In the genomic region with DNA sequence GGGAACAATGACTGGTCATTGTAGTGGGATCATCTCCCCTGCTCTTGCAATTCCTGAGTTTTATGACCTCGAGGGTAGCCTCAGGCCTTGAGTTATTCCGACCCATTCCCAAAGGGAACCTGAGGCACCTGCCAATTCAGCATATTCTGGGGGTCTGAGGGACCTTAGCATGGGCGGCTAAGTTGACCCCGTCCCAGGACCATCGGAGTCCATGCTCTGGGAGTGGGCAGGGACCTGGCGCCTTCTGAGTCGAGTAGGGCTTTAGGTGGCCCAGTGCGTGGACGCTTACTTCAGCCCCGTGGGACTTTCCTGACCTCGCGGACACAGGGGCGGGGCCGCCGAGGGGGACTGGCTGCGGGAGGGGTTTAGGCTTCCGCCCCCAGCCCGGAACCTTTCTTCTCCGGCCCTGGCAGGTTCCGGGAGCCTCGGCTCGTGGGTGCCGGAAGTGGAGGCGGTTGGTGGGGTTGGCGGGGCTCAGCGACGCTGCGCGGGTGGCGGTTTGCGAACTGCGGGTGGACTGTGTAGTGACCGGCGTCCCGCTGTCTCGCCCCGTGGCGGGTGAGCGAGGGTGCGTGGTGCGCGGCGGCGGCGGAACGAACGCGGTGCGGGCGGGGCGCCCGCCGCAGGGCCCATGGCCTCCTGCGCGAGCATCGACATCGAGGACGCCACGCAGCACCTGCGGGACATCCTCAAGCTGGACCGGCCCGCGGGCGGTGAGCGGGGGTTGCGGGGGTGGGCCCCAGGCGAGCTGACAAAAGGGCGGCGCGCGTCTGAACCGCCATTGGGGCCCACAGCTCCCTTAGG, we compare ENCODE assay signal across 1 cellular context.
TF ChIP-seq lines count a peak whose summit lies in the region.

A gene with protein sequence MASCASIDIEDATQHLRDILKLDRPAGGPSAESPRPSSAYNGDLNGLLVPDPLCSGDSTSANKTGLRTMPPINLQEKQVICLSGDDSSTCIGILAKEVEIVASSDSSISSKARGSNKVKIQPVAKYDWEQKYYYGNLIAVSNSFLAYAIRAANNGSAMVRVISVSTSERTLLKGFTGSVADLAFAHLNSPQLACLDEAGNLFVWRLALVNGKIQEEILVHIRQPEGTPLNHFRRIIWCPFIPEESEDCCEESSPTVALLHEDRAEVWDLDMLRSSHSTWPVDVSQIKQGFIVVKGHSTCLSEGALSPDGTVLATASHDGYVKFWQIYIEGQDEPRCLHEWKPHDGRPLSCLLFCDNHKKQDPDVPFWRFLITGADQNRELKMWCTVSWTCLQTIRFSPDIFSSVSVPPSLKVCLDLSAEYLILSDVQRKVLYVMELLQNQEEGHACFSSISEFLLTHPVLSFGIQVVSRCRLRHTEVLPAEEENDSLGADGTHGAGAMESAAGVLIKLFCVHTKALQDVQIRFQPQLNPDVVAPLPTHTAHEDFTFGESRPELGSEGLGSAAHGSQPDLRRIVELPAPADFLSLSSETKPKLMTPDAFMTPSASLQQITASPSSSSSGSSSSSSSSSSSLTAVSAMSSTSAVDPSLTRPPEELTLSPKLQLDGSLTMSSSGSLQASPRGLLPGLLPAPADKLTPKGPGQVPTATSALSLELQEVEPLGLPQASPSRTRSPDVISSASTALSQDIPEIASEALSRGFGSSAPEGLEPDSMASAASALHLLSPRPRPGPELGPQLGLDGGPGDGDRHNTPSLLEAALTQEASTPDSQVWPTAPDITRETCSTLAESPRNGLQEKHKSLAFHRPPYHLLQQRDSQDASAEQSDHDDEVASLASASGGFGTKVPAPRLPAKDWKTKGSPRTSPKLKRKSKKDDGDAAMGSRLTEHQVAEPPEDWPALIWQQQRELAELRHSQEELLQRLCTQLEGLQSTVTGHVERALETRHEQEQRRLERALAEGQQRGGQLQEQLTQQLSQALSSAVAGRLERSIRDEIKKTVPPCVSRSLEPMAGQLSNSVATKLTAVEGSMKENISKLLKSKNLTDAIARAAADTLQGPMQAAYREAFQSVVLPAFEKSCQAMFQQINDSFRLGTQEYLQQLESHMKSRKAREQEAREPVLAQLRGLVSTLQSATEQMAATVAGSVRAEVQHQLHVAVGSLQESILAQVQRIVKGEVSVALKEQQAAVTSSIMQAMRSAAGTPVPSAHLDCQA (N-terminal part only) (plus strand): TSS at position 422 of the 804 bp plus-strand sequence. CDS start 210 bp downstream, at position 632.

TF ChIP-seq in GM12878, 131 proteins besides CTCF, POLR2A, EP300 and RAD21 (continued from another document and continues in another):
- TF ChIP-seq ASH2L (IDR thresholded peaks at IDR 0.05; ENCODE audit: borderline replicate concordance, low read depth), result 0 out of 2 replicates have a peak, but pooled peaks have one; percentile 70
- TF ChIP-seq TCF3 (IDR thresholded peaks at IDR 0.05; ENCODE audit: borderline replicate concordance, insufficient read depth, low read depth, low read length), result 0 out of 2 replicates have a peak, but pooled peaks have one; percentile 39
- peak; percentile 86 for TF ChIP-seq TAF1 (IDR thresholded peaks at IDR 0.05; ENCODE audit: borderline replicate concordance, low read depth, low read length)
- TF ChIP-seq, protein P1, sequence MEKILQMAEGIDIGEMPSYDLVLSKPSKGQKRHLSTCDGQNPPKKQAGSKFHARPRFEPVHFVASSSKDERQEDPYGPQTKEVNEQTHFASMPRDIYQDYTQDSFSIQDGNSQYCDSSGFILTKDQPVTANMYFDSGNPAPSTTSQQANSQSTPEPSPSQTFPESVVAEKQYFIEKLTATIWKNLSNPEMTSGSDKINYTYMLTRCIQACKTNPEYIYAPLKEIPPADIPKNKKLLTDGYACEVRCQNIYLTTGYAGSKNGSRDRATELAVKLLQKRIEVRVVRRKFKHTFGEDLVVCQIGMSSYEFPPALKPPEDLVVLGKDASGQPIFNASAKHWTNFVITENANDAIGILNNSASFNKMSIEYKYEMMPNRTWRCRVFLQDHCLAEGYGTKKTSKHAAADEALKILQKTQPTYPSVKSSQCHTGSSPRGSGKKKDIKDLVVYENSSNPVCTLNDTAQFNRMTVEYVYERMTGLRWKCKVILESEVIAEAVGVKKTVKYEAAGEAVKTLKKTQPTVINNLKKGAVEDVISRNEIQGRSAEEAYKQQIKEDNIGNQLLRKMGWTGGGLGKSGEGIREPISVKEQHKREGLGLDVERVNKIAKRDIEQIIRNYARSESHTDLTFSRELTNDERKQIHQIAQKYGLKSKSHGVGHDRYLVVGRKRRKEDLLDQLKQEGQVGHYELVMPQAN (conservative IDR thresholded peaks at IDR 0.05), result peak; percentile 94
- peak; percentile 31 to 91; a peak in 3 of 4 replicates for TF ChIP-seq SRF (IDR thresholded peaks at IDR 0.05; ENCODE audit: low read depth in 2 of 2, low read length in 2 of 2)
- no peak for TF ChIP-seq ATF7 (IDR thresholded peaks at IDR 0.05; ENCODE audit: low read depth)
- TF ChIP-seq, protein P2, sequence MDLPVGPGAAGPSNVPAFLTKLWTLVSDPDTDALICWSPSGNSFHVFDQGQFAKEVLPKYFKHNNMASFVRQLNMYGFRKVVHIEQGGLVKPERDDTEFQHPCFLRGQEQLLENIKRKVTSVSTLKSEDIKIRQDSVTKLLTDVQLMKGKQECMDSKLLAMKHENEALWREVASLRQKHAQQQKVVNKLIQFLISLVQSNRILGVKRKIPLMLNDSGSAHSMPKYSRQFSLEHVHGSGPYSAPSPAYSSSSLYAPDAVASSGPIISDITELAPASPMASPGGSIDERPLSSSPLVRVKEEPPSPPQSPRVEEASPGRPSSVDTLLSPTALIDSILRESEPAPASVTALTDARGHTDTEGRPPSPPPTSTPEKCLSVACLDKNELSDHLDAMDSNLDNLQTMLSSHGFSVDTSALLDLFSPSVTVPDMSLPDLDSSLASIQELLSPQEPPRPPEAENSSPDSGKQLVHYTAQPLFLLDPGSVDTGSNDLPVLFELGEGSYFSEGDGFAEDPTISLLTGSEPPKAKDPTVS (IDR thresholded peaks at IDR 0.05; ENCODE audit: low read depth, low read length), result peak; percentile 56; the same call in 1 of the 2 replicates
- TF ChIP-seq, protein P3, sequence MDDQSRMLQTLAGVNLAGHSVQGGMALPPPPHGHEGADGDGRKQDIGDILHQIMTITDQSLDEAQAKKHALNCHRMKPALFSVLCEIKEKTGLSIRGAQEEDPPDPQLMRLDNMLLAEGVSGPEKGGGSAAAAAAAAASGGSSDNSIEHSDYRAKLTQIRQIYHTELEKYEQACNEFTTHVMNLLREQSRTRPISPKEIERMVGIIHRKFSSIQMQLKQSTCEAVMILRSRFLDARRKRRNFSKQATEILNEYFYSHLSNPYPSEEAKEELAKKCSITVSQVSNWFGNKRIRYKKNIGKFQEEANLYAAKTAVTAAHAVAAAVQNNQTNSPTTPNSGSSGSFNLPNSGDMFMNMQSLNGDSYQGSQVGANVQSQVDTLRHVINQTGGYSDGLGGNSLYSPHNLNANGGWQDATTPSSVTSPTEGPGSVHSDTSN (IDR thresholded peaks at IDR 0.05; ENCODE audit: insufficient replicate concordance, low read depth, low read length), result no peak
- TF ChIP-seq, protein P4, sequence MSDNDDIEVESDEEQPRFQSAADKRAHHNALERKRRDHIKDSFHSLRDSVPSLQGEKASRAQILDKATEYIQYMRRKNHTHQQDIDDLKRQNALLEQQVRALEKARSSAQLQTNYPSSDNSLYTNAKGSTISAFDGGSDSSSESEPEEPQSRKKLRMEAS (IDR thresholded peaks at IDR 0.05; ENCODE audit: low read depth, low read length), result peak; percentile 78; the same call in 1 of the 2 replicates
- TF ChIP-seq, protein P5, sequence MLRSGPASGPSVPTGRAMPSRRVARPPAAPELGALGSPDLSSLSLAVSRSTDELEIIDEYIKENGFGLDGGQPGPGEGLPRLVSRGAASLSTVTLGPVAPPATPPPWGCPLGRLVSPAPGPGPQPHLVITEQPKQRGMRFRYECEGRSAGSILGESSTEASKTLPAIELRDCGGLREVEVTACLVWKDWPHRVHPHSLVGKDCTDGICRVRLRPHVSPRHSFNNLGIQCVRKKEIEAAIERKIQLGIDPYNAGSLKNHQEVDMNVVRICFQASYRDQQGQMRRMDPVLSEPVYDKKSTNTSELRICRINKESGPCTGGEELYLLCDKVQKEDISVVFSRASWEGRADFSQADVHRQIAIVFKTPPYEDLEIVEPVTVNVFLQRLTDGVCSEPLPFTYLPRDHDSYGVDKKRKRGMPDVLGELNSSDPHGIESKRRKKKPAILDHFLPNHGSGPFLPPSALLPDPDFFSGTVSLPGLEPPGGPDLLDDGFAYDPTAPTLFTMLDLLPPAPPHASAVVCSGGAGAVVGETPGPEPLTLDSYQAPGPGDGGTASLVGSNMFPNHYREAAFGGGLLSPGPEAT (IDR thresholded peaks at IDR 0.05; ENCODE audit: low read depth), result peak; percentile 95; the same call in 1 of the 2 replicates
- TF ChIP-seq MTA2 (IDR thresholded peaks at IDR 0.05; ENCODE audit: low read depth), result 0 out of 2 replicates have a peak, but pooled peaks have one; percentile 31
- TF ChIP-seq LARP7 (IDR thresholded peaks at IDR 0.05), result peak; percentile 92
- TF ChIP-seq, protein P6, sequence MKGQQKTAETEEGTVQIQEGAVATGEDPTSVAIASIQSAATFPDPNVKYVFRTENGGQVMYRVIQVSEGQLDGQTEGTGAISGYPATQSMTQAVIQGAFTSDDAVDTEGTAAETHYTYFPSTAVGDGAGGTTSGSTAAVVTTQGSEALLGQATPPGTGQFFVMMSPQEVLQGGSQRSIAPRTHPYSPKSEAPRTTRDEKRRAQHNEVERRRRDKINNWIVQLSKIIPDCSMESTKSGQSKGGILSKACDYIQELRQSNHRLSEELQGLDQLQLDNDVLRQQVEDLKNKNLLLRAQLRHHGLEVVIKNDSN (IDR thresholded peaks at IDR 0.05; ENCODE audit: borderline replicate concordance, extremely low read length, insufficient read depth, low read depth, low read length), result no peak
- TF ChIP-seq, protein P7, sequence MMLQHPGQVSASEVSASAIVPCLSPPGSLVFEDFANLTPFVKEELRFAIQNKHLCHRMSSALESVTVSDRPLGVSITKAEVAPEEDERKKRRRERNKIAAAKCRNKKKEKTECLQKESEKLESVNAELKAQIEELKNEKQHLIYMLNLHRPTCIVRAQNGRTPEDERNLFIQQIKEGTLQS (IDR thresholded peaks at IDR 0.05; ENCODE audit: borderline replicate concordance, extremely low read depth, low read depth, low read length), result no peak
- peak; percentile 92 for TF ChIP-seq RELA (IDR thresholded peaks at IDR 0.05; ENCODE audit: borderline replicate concordance, partially characterized antibody)
- TF ChIP-seq YY1 (IDR thresholded peaks at IDR 0.05; ENCODE audit: low read depth, low read length), result peak; percentile 88
- TF ChIP-seq, protein P8, sequence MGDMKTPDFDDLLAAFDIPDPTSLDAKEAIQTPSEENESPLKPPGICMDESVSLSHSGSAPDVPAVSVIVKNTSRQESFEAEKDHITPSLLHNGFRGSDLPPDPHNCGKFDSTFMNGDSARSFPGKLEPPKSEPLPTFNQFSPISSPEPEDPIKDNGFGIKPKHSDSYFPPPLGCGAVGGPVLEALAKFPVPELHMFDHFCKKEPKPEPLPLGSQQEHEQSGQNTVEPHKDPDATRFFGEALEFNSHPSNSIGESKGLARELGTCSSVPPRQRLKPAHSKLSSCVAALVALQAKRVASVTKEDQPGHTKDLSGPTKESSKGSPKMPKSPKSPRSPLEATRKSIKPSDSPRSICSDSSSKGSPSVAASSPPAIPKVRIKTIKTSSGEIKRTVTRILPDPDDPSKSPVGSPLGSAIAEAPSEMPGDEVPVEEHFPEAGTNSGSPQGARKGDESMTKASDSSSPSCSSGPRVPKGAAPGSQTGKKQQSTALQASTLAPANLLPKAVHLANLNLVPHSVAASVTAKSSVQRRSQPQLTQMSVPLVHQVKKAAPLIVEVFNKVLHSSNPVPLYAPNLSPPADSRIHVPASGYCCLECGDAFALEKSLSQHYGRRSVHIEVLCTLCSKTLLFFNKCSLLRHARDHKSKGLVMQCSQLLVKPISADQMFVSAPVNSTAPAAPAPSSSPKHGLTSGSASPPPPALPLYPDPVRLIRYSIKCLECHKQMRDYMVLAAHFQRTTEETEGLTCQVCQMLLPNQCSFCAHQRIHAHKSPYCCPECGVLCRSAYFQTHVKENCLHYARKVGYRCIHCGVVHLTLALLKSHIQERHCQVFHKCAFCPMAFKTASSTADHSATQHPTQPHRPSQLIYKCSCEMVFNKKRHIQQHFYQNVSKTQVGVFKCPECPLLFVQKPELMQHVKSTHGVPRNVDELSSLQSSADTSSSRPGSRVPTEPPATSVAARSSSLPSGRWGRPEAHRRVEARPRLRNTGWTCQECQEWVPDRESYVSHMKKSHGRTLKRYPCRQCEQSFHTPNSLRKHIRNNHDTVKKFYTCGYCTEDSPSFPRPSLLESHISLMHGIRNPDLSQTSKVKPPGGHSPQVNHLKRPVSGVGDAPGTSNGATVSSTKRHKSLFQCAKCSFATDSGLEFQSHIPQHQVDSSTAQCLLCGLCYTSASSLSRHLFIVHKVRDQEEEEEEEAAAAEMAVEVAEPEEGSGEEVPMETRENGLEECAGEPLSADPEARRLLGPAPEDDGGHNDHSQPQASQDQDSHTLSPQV (IDR thresholded peaks at IDR 0.05), result no peak
- no peak for TF ChIP-seq RAD51 (IDR thresholded peaks at IDR 0.05)
- 0 out of 2 replicates have a peak, but pooled peaks have one; percentile 33 for TF ChIP-seq HDAC2 (IDR thresholded peaks at IDR 0.05)
- no peak for TF ChIP-seq TCF7 (IDR thresholded peaks at IDR 0.05; ENCODE audit: borderline replicate concordance)
- no peak for TF ChIP-seq CHD4 (IDR thresholded peaks at IDR 0.05)
- TF ChIP-seq ZNF217 (IDR thresholded peaks at IDR 0.05), result peak; percentile 53; the same call in 1 of the 2 replicates
- peak; percentile 77 for TF ChIP-seq MEF2B (IDR thresholded peaks at IDR 0.05; ENCODE audit: partially characterized antibody, poor library complexity, severe bottlenecking)
- peak; percentile 96 for TF ChIP-seq GATAD2B (conservative IDR thresholded peaks at IDR 0.05; ENCODE audit: low read depth)
- peak; percentile 90; the same call in 1 of the 2 replicates for TF ChIP-seq ZNF207 (IDR thresholded peaks at IDR 0.05; ENCODE audit: borderline replicate concordance)
- peak; percentile 83 for TF ChIP-seq POLR2AphosphoS5 (IDR thresholded peaks at IDR 0.05; ENCODE audit: low read length)
- TF ChIP-seq RB1 (IDR thresholded peaks at IDR 0.05; ENCODE audit: borderline replicate concordance), result peak; percentile 91; the same call in 1 of the 2 replicates
- peak; percentile 89 for TF ChIP-seq MYB (IDR thresholded peaks at IDR 0.05; ENCODE audit: borderline replicate concordance, low read depth, low read length)
- TF ChIP-seq DPF2 (IDR thresholded peaks at IDR 0.05), result peak; percentile 89
- peak; percentile 97 for TF ChIP-seq GABPA (IDR thresholded peaks at IDR 0.05; ENCODE audit: low read depth)
- TF ChIP-seq BHLHE40 (IDR thresholded peaks at IDR 0.05; ENCODE audit: borderline replicate concordance in 1 of 2, low read depth in 2 of 2, low read length in 1 of 2), result peak; percentile 15 to 57; a peak in 1 of 4 replicates
- TF ChIP-seq NR2F1 (conservative IDR thresholded peaks at IDR 0.05), result peak; percentile 94
- peak; percentile 92 for TF ChIP-seq BACH1 (IDR thresholded peaks at IDR 0.05; ENCODE audit: borderline replicate concordance)
- no peak for TF ChIP-seq KLF5 (IDR thresholded peaks at IDR 0.05; ENCODE audit: partially characterized antibody)
- TF ChIP-seq CEBPB (IDR thresholded peaks at IDR 0.05; ENCODE audit: borderline replicate concordance in 1 of 2, low read depth in 2 of 2, low read length in 2 of 2), result no peak
- TF ChIP-seq CREM (IDR thresholded peaks at IDR 0.05; ENCODE audit: low read depth), result peak; percentile 68; the same call in 1 of the 2 replicates
- peak; percentile 79; the same call in 1 of the 2 replicates for TF ChIP-seq HDGF (IDR thresholded peaks at IDR 0.05)
- TF ChIP-seq CHD2 (IDR thresholded peaks at IDR 0.05; ENCODE audit: borderline replicate concordance, low read depth, low read length), result peak; percentile 74
- TF ChIP-seq ETV6 (conservative IDR thresholded peaks at IDR 0.05 in 1 of 2, IDR thresholded peaks at IDR 0.05 in 1 of 2; ENCODE audit: borderline replicate concordance in 1 of 2, low read depth in 1 of 2), result 0 out of 4 replicates have a peak, but pooled peaks of 1 of the 2 experiments have one; percentile 34
- TF ChIP-seq CBX5 (IDR thresholded peaks at IDR 0.05; ENCODE audit: low read depth), result peak; percentile 92; the same call in 1 of the 2 replicates
